ENCODE assay signal across 10 cellular contexts in genomic region chr2:65054749-65055426, GRCh38. TPM values are rescaled to one million over a fixed set of nuclear protein-coding genes. Genes with fewer than 3 reads are reported as not detected.
DNase-seq lines count a peak whose midpoint lies in the region; ATAC-seq and TF ChIP-seq lines count a peak whose summit lies in the region.
"Had no signal": no experiment of that assay in that cellular context is flagged by ENCODE, and none has a peak within 500 bp of the region (broad histone marks: within the 10 kb centered on the region; RNA-seq: fewer than 3 reads in every experiment).

No MANE protein-coding gene starts in this region.

- no peak overlapping the region for H3K27ac ChIP-seq in mammary epithelial cell (ENCODE audit: insufficient read depth, low read depth, low read length)
- H3K27ac ChIP-seq in neural cell (ENCODE audit: low read length): no peak overlapping the region

- H3K79me2 ChIP-seq in mammary epithelial cell (ENCODE audit: insufficient read depth, low read length) (peaks cover 20% of the 10 kb centered on the region), neural cell (replicated peaks; ENCODE audit: insufficient read depth, low read length) (peaks cover 32% of the 10 kb centered on the region)

- no peak for TF ChIP-seq CTCF in Caco-2 (IDR thresholded peaks at IDR 0.05; ENCODE audit: insufficient read depth in 1 of 2, low read depth in 1 of 2, low read length in 1 of 2, severe bottlenecking in 1 of 2, unreplicated experiment in 1 of 2)
- no peak for TF ChIP-seq CTCF in mammary epithelial cell (conservative IDR thresholded peaks at IDR 0.05 in 1 of 2, IDR thresholded peaks at IDR 0.05 in 1 of 2; ENCODE audit: extremely low read depth in 1 of 2, insufficient read depth in 1 of 2, low read depth in 1 of 2, low read length in 2 of 2)
- TF ChIP-seq CTCF in neural cell (IDR thresholded peaks at IDR 0.05; ENCODE audit: poor library complexity, severe bottlenecking): no peak

- peaks cover 14% of the 10 kb centered on the region for H3K36me3 Mint-ChIP-seq in Caco-2 (ENCODE audit: insufficient read depth, unreplicated experiment)

- DNase-seq in Caco-2 (no peak), mammary epithelial cell (no peak), NCI-H187 treated with DMSO at 0.1 percent for 48 hours (lab: John Stamatoyannopoulos, UW) (no peak), NCI-H2029 treated with DMSO at 0.1 percent for 48 hours (lab: John Stamatoyannopoulos, UW) (no peak)
- no peak for DNase-seq in Jurkat, Clone E6-1 (ENCODE audit: low read depth, low spot score)
- no peak for DNase-seq in stimulated activated CD4-positive, alpha-beta T cell treated with anti-CD3 and anti-CD28 coated beads, Interleukin-15, amount 100 ng/mL, for 24 hours
- DNase-seq: GDM1, NCI-H1417 treated with DMSO at 0.1 percent for 48 hours had no signal

- H3K9me3 ChIP-seq in Caco-2 (no peaks in the 10 kb centered on the region), mammary epithelial cell (replicated peaks; ENCODE audit: insufficient read depth, low read length) (no peaks in the 10 kb centered on the region), neural cell (ENCODE audit: low read length) (no peaks in the 10 kb centered on the region)

- H2AFZ ChIP-seq in mammary epithelial cell (ENCODE audit: low read depth, low read length): peak overlapping the region; percentile 93
- no peak overlapping the region for H2AFZ ChIP-seq in neural cell (ENCODE audit: low read depth, low read length)

- WGBS in mammary epithelial cell (ENCODE audit: low coverage, missing lambda C conversion rate): 91% methylated on average over 5 of the region's 5 CpGs

- no peaks in the 10 kb centered on the region for H3K9me3 Mint-ChIP-seq in Caco-2 (ENCODE audit: unreplicated experiment)

- TF ChIP-seq RAD21 in neural cell (conservative IDR thresholded peaks at IDR 0.05): no peak

- dilution Hi-C loops in mammary epithelial cell (cut with HindIII; ENCODE audit: low sequenced_read_pairs): no loop called here

- H3K27me3 ChIP-seq in Caco-2 (replicated peaks; ENCODE audit: control insufficient read depth, insufficient read depth, low read length): no peaks in the 10 kb centered on the region
- H3K27me3 ChIP-seq in mammary epithelial cell (ENCODE audit: insufficient read depth, low read length): no peaks in the 10 kb centered on the region
- no peaks in the 10 kb centered on the region for H3K27me3 ChIP-seq in neural cell (ENCODE audit: insufficient read depth, low read depth, low read length)

- H3K4me3 ChIP-seq in Caco-2 (ENCODE audit: low read depth, low read length): peak overlapping the region; percentile 78; the same call in 1 of the 2 replicates
- peak overlapping the region; percentile 71 for H3K4me3 ChIP-seq in Jurkat, Clone E6-1 (ENCODE audit: low read length)
- no peak overlapping the region for H3K4me3 ChIP-seq in mammary epithelial cell (replicated peaks in 1 of 3; ENCODE audit: insufficient read depth in 1 of 3, low read depth in 2 of 3, low read length in 3 of 3)
- H3K4me3 ChIP-seq in neural cell (ENCODE audit: low read length): peak overlapping the region; percentile 83

- H3F3A ChIP-seq in neural cell (ENCODE audit: insufficient read depth, low read length, poor library complexity, severe bottlenecking): no peaks in the 10 kb centered on the region

- CTCF ChIA-PET in Caco-2 (lab: Charles Lee): interaction anchor here (0.5 to 2.4 kb wide), 8 partner anchors 10 to 304 kb away, joined by 3 to 12 read pairs (median 8); partner anchors contain the start of genes ACTR2 and RAB1A
- CTCF ChIA-PET in mammary epithelial cell (lab: Charles Lee; ENCODE audit: low non-redundant PET): no interaction called here

- no TSS peak for BruUV-seq in Caco-2 (replicated peaks; lab: Mats Ljungman, UMichigan)
- no TSS peak for BruUV-seq in mammary epithelial cell (replicated peaks; lab: Mats Ljungman, UMichigan)

- H3K9ac ChIP-seq in mammary epithelial cell (ENCODE audit: insufficient read depth, low read length): no peak overlapping the region
- no peak overlapping the region for H3K9ac ChIP-seq in neural cell (ENCODE audit: low read length)

- no peaks in the 10 kb centered on the region for H3K36me3 ChIP-seq in Caco-2 (ENCODE audit: control insufficient read depth, insufficient read depth, low read length)
- H3K36me3 ChIP-seq in mammary epithelial cell (ENCODE audit: insufficient read depth, low read length): no peaks in the 10 kb centered on the region
- no peaks in the 10 kb centered on the region for H3K36me3 ChIP-seq in neural cell (ENCODE audit: insufficient read depth, low read length)

- peaks cover 19% of the 10 kb centered on the region for H3K4me1 Mint-ChIP-seq in Caco-2 (ENCODE audit: low read depth, unreplicated experiment)

- H3K27me3 Mint-ChIP-seq in Caco-2 (ENCODE audit: insufficient read depth, unreplicated experiment): no peaks in the 10 kb centered on the region

- H3K4me3 Mint-ChIP-seq in Caco-2 (ENCODE audit: unreplicated experiment): peak overlapping the region; percentile 99

- no peak for TF ChIP-seq EP300 in neural cell (conservative IDR thresholded peaks at IDR 0.05; ENCODE audit: poor library complexity, severe bottlenecking)

- no peak for ATAC-seq in HG02870 (IDR thresholded peaks at IDR 0.05; ENCODE audit: unreplicated experiment)

- H3K4me1 ChIP-seq in Caco-2: peaks cover 22% of the 10 kb centered on the region
- peaks cover 10% of the 10 kb centered on the region for H3K4me1 ChIP-seq in mammary epithelial cell (ENCODE audit: insufficient read depth, low read length)

- H3K27ac Mint-ChIP-seq in Caco-2 (ENCODE audit: unreplicated experiment): no peak overlapping the region

- no peak overlapping the region for H3K4me2 ChIP-seq in mammary epithelial cell (ENCODE audit: insufficient read depth, low read depth, low read length)
- H3K4me2 ChIP-seq in neural cell (ENCODE audit: low read length): no peak overlapping the region

- in situ Hi-C loops in mammary epithelial cell (cut with MboI; ENCODE audit: low sequenced_read_pairs in 2 of 2): loop anchor here in 1 of 2 donors (25.0 kb wide), 1 partner anchor 507 kb away; no protein-coding TSS in a partner anchor

- POLR2A ChIA-PET in Caco-2 (lab: Charles Lee): interaction anchor here (1.1 to 2.1 kb wide), 5 partner anchors 24 to 401 kb away, joined by 3 to 40 read pairs (median 8); partner anchors contain the start of genes ACTR2, RAB1A and SERTAD2

- no peaks in the 10 kb centered on the region for H3K9me2 ChIP-seq in neural cell (ENCODE audit: insufficient read depth, low read length)

- intact Hi-C loops in Caco-2 (cut with micrococcal nuclease; ENCODE audit: unreplicated experiment): no loop called here
- intact Hi-C loops in mammary epithelial cell (cut with micrococcal nuclease): no loop called here

- no peaks in the 10 kb centered on the region for H4K20me1 ChIP-seq in mammary epithelial cell (ENCODE audit: insufficient read depth, low read length)
- peaks cover 6% of the 10 kb centered on the region for H4K20me1 ChIP-seq in neural cell (ENCODE audit: insufficient read depth)

TF ChIP-seq in neural cell, 6 proteins besides CTCF, POLR2A, EP300 and RAD21:
- TF ChIP-seq TAF1 (IDR thresholded peaks at IDR 0.05; ENCODE audit: low read depth) (no peak), POLR2AphosphoS5 (IDR thresholded peaks at IDR 0.05) (no peak), REST (IDR thresholded peaks at IDR 0.05; ENCODE audit: borderline replicate concordance) (no peak), MXI1 (conservative IDR thresholded peaks at IDR 0.05; ENCODE audit: poor library complexity, severe bottlenecking) (no peak), SMC3 (conservative IDR thresholded peaks at IDR 0.05; ENCODE audit: poor library complexity) (no peak), EZH2 (IDR thresholded peaks at IDR 0.05; ENCODE audit: borderline replicate concordance, insufficient read depth, low read length, poor library complexity, severe bottlenecking) (no peak)

RNA-seq across cellular contexts. Expression of gene CEP68, which starts 1.3 kb away (rescaled TPM):
- total RNA-seq in Caco-2 (2022): 12.9 and 14.0 TPM in 2 replicates
- 12.3 TPM for polyA plus RNA-seq in Jurkat, Clone E6-1 (2012; ENCODE audit: insufficient read depth, insufficient read length)
- 1 to 10 TPM; 9.0 to 9.3 TPM for total RNA-seq in mammary epithelial cell
- polyA plus RNA-seq in mammary epithelial cell: 4.4 TPM
- 15.0 TPM for polyA minus RNA-seq in mammary epithelial cell
- polyA plus RNA-seq in neural cell: 34.7 and 38.8 TPM in 2 replicates
- polyA minus RNA-seq in neural cell: 58.4 and 68.8 TPM in 2 replicates

Comparison
In these comparisons a context has a peak if more than half of its experiments do, and no peak if none do; other contexts are left out.
1. H3K4me3 ChIP-seq: peak in Caco-2 (single experiment), Jurkat, Clone E6-1 (single experiment) and neural cell (single experiment); none in mammary epithelial cell (0 of 3).